ENCODE assay signal across 14 cellular contexts in genomic region chr21:43604505-43605204, GRCh38.
"Had no signal": no experiment of that assay in that cellular context is flagged by ENCODE, and none has a peak within 500 bp of the region (broad histone marks: within the 10 kb centered on the region; RNA-seq: fewer than 3 reads in every experiment).

No MANE protein-coding gene starts in this region.

- H3K9me3 ChIP-seq: adrenal gland, lower lobe of right lung, suprapubic skin had no signal

- DNase-seq: activated CD4-positive, alpha-beta T cell treated with anti-CD3 and anti-CD28 coated beads, Interleukin-2, amount 50 U/mL, for 1 hour; activated CD4-positive, CD25-positive, alpha-beta regulatory T cell treated with anti-CD3 and anti-CD28 coated beads, Interleukin-2, amount 50 U/mL, for 72 hours; activated gamma-delta T cell treated with Interleukin-2 at 50 U/mL for 16 hours; adrenal gland; effector memory CD8-positive, alpha-beta T cell; foreskin keratinocyte; hypothalamus; lower lobe of right lung; nucleus accumbens; stimulated activated CD4-positive, alpha-beta T cell treated with anti-CD3 and anti-CD28 coated beads, Interleukin-2, amount 100 ng/mL, for 24 hours; stimulated activated naive CD8-positive, alpha-beta T cell treated with anti-CD3 and anti-CD28 coated beads, Interleukin-15, Interleukin-2, amounts not matched to agents 100 U/mL and 50 U/mL, for 24 hours had no signal

- H3K27me3 ChIP-seq: adrenal gland, cardiac muscle cell, foreskin keratinocyte, suprapubic skin had no signal

- H3K4me3 ChIP-seq: adrenal gland, cardiac muscle cell, lower lobe of right lung, suprapubic skin had no signal

- ATAC-seq: effector memory CD8-positive, alpha-beta T cell; foreskin keratinocyte; lower lobe of right lung; stimulated activated naive CD8-positive, alpha-beta T cell treated with anti-CD3 and anti-CD28 coated beads, Interleukin-15, Interleukin-2, amounts not matched to agents 100 U/mL and 50 U/mL, for 24 hours had no signal

- H3K27ac ChIP-seq: foreskin keratinocyte, VCaP had no signal

- H3K36me3 ChIP-seq: adrenal gland, cardiac muscle cell, lower lobe of right lung, suprapubic skin had no signal
